Comparison of ENCODE assay signal across 16 cellular contexts in the genomic region with DNA sequence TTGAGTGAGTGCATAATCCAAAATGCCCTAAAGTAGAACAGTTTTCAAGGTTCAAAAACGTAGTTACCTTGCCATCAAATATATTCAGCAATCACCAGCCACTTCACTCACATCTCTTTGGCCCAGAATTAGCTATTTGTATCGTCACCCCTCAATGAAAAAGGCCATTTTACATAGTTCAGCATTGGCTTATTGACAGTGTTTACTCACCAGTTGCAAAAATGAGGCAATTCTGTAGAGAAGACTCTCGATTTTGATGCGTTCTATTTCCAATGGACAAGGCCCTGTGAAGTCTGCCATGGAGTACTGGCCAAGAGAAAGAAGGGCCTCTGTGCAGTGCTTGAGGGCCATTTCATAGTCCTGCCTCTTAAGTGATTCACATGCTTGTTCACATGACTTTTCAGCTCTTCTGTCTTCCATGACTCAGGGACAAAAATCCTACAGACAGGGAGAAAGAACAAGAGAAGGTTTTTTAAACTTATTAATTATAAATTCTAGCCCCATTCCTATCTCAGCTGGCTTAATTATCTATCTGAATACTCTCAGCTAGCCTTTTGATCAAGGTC. TPM values are rescaled to one million over a fixed set of nuclear protein-coding genes. Genes with fewer than 3 reads are reported as not detected.
DNase-seq lines count a peak whose midpoint lies in the region; ATAC-seq and TF ChIP-seq lines count a peak whose summit lies in the region.
"Had no signal": no experiment of that assay in that cellular context is flagged by ENCODE, and none has a peak within 500 bp of the region (broad histone marks: within the 10 kb centered on the region; RNA-seq: fewer than 3 reads in every experiment).

No MANE protein-coding gene starts in this region.

- peaks cover 41% of the 10 kb centered on the region for H3K4me1 Mint-ChIP-seq in HFFc6 (ENCODE audit: low read depth)
- peaks cover 36% of the 10 kb centered on the region for H3K4me1 Mint-ChIP-seq in brain

- H3K36me3 ChIP-seq in smooth muscle cell (ENCODE audit: low read depth) = no peaks in the 10 kb centered on the region

- H3K4me2 ChIP-seq in smooth muscle cell = no peak overlapping the region

- peak overlapping the region; percentile 59 for H3K27ac ChIP-seq in smooth muscle cell (ENCODE audit: low read depth)
- H3K27ac ChIP-seq: gastrocnemius medialis, skin epidermis had no signal

- no peaks in the 10 kb centered on the region for H3K27me3 ChIP-seq in smooth muscle cell (ENCODE audit: low read depth)
- H3K27me3 ChIP-seq: gastrocnemius medialis had no signal

- no peaks in the 10 kb centered on the region for H3K9me3 Mint-ChIP-seq in HFFc6
- no peaks in the 10 kb centered on the region for H3K9me3 Mint-ChIP-seq in brain
- H3K9me3 Mint-ChIP-seq: CD14-positive monocyte; stimulated activated naive B cell treated with anti-CD40 and anti-IgM and Interleukin-4, amounts not matched to agents 10 μg/mL and 1 μg/mL and 100 μg/mL, for 72 hours had no signal

- H3K27ac Mint-ChIP-seq in HFFc6 (peak overlapping the region; percentile 77), brain (peak overlapping the region in 3 of 5 experiments; percentile 49 to 79 (median 78))
- H3K27ac Mint-ChIP-seq: stimulated activated naive B cell treated with anti-CD40 and anti-IgM and Interleukin-4, amounts not matched to agents 10 μg/mL and 1 μg/mL and 100 μg/mL, for 72 hours had no signal

- DNase-seq in HFFc6 (peak; percentile 63), hepatic stellate cell (ENCODE audit: low spot score) (peak; percentile 38), smooth muscle cell (lab: John Stamatoyannopoulos, UW; ENCODE audit: unreplicated experiment) (no peak)
- DNase-seq in effector CD8-positive, alpha-beta T cell (lab: John Stamatoyannopoulos, UW) = no peak
- DNase-seq in stimulated activated CD4-positive, alpha-beta T cell treated with anti-CD3 and anti-CD28 coated beads, Interleukin-4, amount 100 ng/mL, for 24 hours = no peak
- DNase-seq: activated CD4-positive, alpha-beta T cell treated with anti-CD3 and anti-CD28 coated beads, Interleukin-2, amount 50 U/mL, for 4 hours; gastrocnemius medialis; KBM-7; NCI-H1417; NCI-H226; stimulated activated naive B cell treated with anti-CD40 and anti-IgM and Interleukin-4, amounts not matched to agents 10 μg/mL and 1 μg/mL and 100 μg/mL, for 72 hours had no signal

- over 99% methylated on average over 4 of the region's 4 CpGs for WGBS in smooth muscle cell (ENCODE audit: low lambda C conversion rate)

- peaks cover 40% of the 10 kb centered on the region for H3K79me2 ChIP-seq in smooth muscle cell (ENCODE audit: low read depth)

- peaks cover 3% of the 10 kb centered on the region for H3K4me1 ChIP-seq in smooth muscle cell (ENCODE audit: low read depth)

- ATAC-seq in GM21786 (IDR thresholded peaks at IDR 0.05; ENCODE audit: unreplicated experiment) = no peak
- ATAC-seq: gastrocnemius medialis; GM12878; stimulated activated naive B cell treated with anti-CD40 and anti-IgM and Interleukin-4, amounts not matched to agents 10 μg/mL and 1 μg/mL and 100 μg/mL, for 72 hours had no signal

- H3K4me3 Mint-ChIP-seq in HFFc6 = no peak overlapping the region
- H3K4me3 Mint-ChIP-seq in brain = no peak overlapping the region
- H3K4me3 Mint-ChIP-seq: CD14-positive monocyte; stimulated activated naive B cell treated with anti-CD40 and anti-IgM and Interleukin-4, amounts not matched to agents 10 μg/mL and 1 μg/mL and 100 μg/mL, for 72 hours had no signal

- H3K36me3 Mint-ChIP-seq in HFFc6 (ENCODE audit: low read depth) (peaks cover 20% of the 10 kb centered on the region), brain (peaks cover 15% of the 10 kb centered on the region)

- H2AFZ ChIP-seq in smooth muscle cell (ENCODE audit: low read depth) = no peak overlapping the region

- H3K9me3 ChIP-seq in smooth muscle cell (replicated peaks; ENCODE audit: low read depth) = no peaks in the 10 kb centered on the region
- H3K9me3 ChIP-seq: gastrocnemius medialis had no signal

- H3K4me3 ChIP-seq in smooth muscle cell = no peak overlapping the region
- H3K4me3 ChIP-seq: gastrocnemius medialis, GM12878, skin epidermis had no signal

- peaks cover 74% of the 10 kb centered on the region for H4K20me1 ChIP-seq in smooth muscle cell (ENCODE audit: low read depth)

- H3K27me3 Mint-ChIP-seq in HFFc6 (ENCODE audit: insufficient read depth) (peaks cover 2% of the 10 kb centered on the region; the same call in 1 of the 2 replicates), brain (no peaks in the 10 kb centered on the region)
- H3K27me3 Mint-ChIP-seq: stimulated activated naive B cell treated with anti-CD40 and anti-IgM and Interleukin-4, amounts not matched to agents 10 μg/mL and 1 μg/mL and 100 μg/mL, for 72 hours had no signal

- H3K9ac ChIP-seq in smooth muscle cell (ENCODE audit: low read depth) = no peak overlapping the region

- TF ChIP-seq CTCF in HFFc6 (IDR thresholded peaks at IDR 0.05) (no peak), brain (conservative IDR thresholded peaks at IDR 0.05) (no peak), smooth muscle cell (IDR thresholded peaks at IDR 0.05; ENCODE audit: borderline replicate concordance, insufficient read depth, poor library complexity, severe bottlenecking) (no peak)

- H3F3A ChIP-seq in smooth muscle cell (ENCODE audit: low read depth) = no peaks in the 10 kb centered on the region

RNA-seq across cellular contexts. Expression of a gene that starts 26.5 kb away (rescaled TPM):
- total RNA-seq in HFFc6 (2021; fragmentation: NEBNext Ultra II Directional; extraction: Animal tissue kit (Norgen Biotek cat#: 25700)) = 10 to 100 TPM; 36.0 to 46.2 (median 38.4) TPM
- 8.2 TPM for polyA plus RNA-seq in brain (ENCODE audit: insufficient read depth, low read depth, low replicate concordance)
- 34.4 and 67.4 TPM in 2 replicates for total RNA-seq in smooth muscle cell
- 18.8 and 25.6 TPM in 2 replicates for polyA plus RNA-seq in smooth muscle cell

Comparison
In these comparisons a context has a peak if more than half of its experiments do, and no peak if none do; other contexts are left out.
1. DNase-seq: peak in HFFc6 (single experiment) and hepatic stellate cell (single experiment); none in smooth muscle cell (single experiment), effector CD8-positive, alpha-beta T cell (single experiment) and stimulated activated CD4-positive, alpha-beta T cell treated with anti-CD3 and anti-CD28 coated beads, Interleukin-4, amount 100 ng/mL, for 24 hours (single experiment).